In the genomic region with DNA sequence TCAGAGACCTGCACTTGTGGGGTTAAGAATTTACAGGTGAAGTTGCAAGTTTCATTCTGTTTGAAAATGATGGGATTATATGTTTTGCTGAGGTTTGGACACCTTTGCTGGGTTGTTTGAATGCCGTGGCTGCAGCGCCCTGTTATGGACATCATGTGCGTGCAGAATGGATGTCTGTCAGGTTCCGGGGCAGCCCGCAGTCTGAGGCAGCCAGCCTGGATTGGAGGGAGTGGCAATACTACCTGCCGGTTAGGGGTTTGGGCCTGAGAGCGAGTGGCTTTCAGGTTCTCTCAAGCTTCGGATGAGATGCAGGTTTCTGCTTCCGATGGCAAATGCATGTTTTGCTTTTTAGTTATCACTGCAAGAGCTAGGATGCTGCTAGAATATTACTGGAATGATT, we compare ENCODE assay signal across 1 cellular context.
TF ChIP-seq lines count a peak whose summit lies in the region.

No MANE protein-coding gene starts in this region.

TF ChIP-seq in IMR-90, 13 proteins besides CTCF, POLR2A, EP300 and RAD21 (continued from another document):
- TF ChIP-seq CEBPB (IDR thresholded peaks at IDR 0.05; ENCODE audit: low read depth, low read length) = no peak
